24 cellular contexts compared by ENCODE assay signal in genomic region chr21:29359718-29360117, GRCh38.
DNase-seq lines count a peak whose midpoint lies in the region; ATAC-seq, FAIRE-seq and TF ChIP-seq lines count a peak whose summit lies in the region.
"Had no signal": no experiment of that assay in that cellular context is flagged by ENCODE, and none has a peak within 500 bp of the region (broad histone marks: within the 10 kb centered on the region; RNA-seq: fewer than 3 reads in every experiment).

No MANE protein-coding gene starts in this region.

- H3K27ac Mint-ChIP-seq in MCF 10A (ENCODE audit: low read depth, unreplicated experiment) (peak overlapping the region; percentile 44), astrocyte (ENCODE audit: unreplicated experiment) (no peak overlapping the region), glutamatergic neuron (ENCODE audit: unreplicated experiment) (no peak overlapping the region)
- H3K27ac Mint-ChIP-seq: CD4-positive, alpha-beta memory T cell had no signal

- no peak overlapping the region for H3K4me3 ChIP-seq in breast epithelium
- H3K4me3 ChIP-seq in astrocyte (ENCODE audit: insufficient read depth, low read depth, low read length) = no peak overlapping the region
- no peak overlapping the region for H3K4me3 ChIP-seq in keratinocyte (ENCODE audit: control insufficient read depth in 2 of 3, extremely low read depth in 1 of 3, insufficient read depth in 2 of 3, low read depth in 1 of 3, low read length in 3 of 3)
- H3K4me3 ChIP-seq: BLaER1 treated with 17β-estradiol and CSF1 and Interleukin-3, amounts not matched to agents 10 nM and 100 nM; MG63 had no signal

- H4K20me1 ChIP-seq in astrocyte (ENCODE audit: insufficient read depth, low read length) = no peaks in the 10 kb centered on the region
- no peaks in the 10 kb centered on the region for H4K20me1 ChIP-seq in keratinocyte (ENCODE audit: control insufficient read depth, extremely low read depth, insufficient read depth, low read length)

- POLR2A ChIA-PET in MCF 10A (lab: Yijun Ruan, JAX) = interaction anchor here (0.7 to 1.5 kb wide), 3 partner anchors 59 to 286 kb away, joined by 3 to 4 read pairs (median 4); partner anchors contain the start of gene CCT8

- DNase-seq in MCF 10A (ENCODE audit: unreplicated experiment) = no peak
- no peak for DNase-seq in breast epithelium (ENCODE audit: low spot score in 2 of 2)
- DNase-seq in astrocyte (ENCODE audit: low read depth) = no peak
- DNase-seq in keratinocyte (ENCODE audit: low read depth, low spot score) = no peak
- DNase-seq in glutamatergic neuron = no peak
- no peak for DNase-seq in NK-92 (lab: John Stamatoyannopoulos, UW; ENCODE audit: unreplicated experiment)
- no peak for DNase-seq in OCI-M1 (lab: John Stamatoyannopoulos, UW)
- DNase-seq: Caco-2; CD4-positive, alpha-beta memory T cell; DMS 273 treated with DMSO at 0.1 percent for 48 hours; DND-41; Karpas-422; MG63; NCI-H1417 treated with DMSO at 0.1 percent for 48 hours; NCI-H187 treated with DMSO at 0.1 percent for 48 hours; NCI-H2107; NCI-H446 treated with DMSO at 0.1 percent for 48 hours; NCI-H526 treated with DMSO at 0.1 percent for 48 hours had no signal

- no TSS peak for BruUV-seq in MCF 10A (replicated peaks; lab: Mats Ljungman, UMichigan)

- H3K36me3 Mint-ChIP-seq in MCF 10A (ENCODE audit: insufficient read depth, unreplicated experiment) (peaks cover 15% of the 10 kb centered on the region), astrocyte (ENCODE audit: low read depth, unreplicated experiment) (peaks cover 15% of the 10 kb centered on the region), glutamatergic neuron (ENCODE audit: unreplicated experiment) (peaks cover 8% of the 10 kb centered on the region)

- peaks cover 4% of the 10 kb centered on the region for H3K79me2 ChIP-seq in astrocyte (ENCODE audit: insufficient read depth, low read length)
- H3K79me2 ChIP-seq in keratinocyte (ENCODE audit: control insufficient read depth, insufficient read depth, low read length) = no peaks in the 10 kb centered on the region

- dilution Hi-C loops in keratinocyte (cut with MboI; ENCODE audit: extremely low pct_ligation_motif_present, low sequenced_read_pairs) = no loop called here

- TF ChIP-seq CTCF in MCF 10A (IDR thresholded peaks at IDR 0.05; ENCODE audit: unreplicated experiment) = no peak
- TF ChIP-seq CTCF in breast epithelium (IDR thresholded peaks at IDR 0.05) = no peak
- TF ChIP-seq CTCF in astrocyte (IDR thresholded peaks at IDR 0.05; ENCODE audit: insufficient read depth, low read depth, low read length) = no peak
- no peak for TF ChIP-seq CTCF in keratinocyte (optimal IDR thresholded peaks at IDR 0.05 in 1 of 3, IDR thresholded peaks at IDR 0.05 in 1 of 3, conservative IDR thresholded peaks at IDR 0.05 in 1 of 3; ENCODE audit: extremely low read depth in 1 of 3, insufficient read depth in 2 of 3, low read length in 3 of 3)
- TF ChIP-seq CTCF in glutamatergic neuron (IDR thresholded peaks at IDR 0.05; ENCODE audit: partially characterized antibody, unreplicated experiment) = no peak

- CTCF ChIA-PET in MCF 10A (lab: Yijun Ruan, JAX) = interaction anchor here (0.6 to 3.5 kb wide), 7 partner anchors 10 to 357 kb away, joined by 3 to 34 read pairs (median 4); no protein-coding TSS in a partner anchor

- no peak for TF ChIP-seq POLR2A in breast epithelium (IDR thresholded peaks at IDR 0.05)

- H3K27ac ChIP-seq in breast epithelium = no peak overlapping the region
- H3K27ac ChIP-seq in astrocyte (ENCODE audit: low read depth, low read length) = peak overlapping the region; percentile 11
- no peak overlapping the region for H3K27ac ChIP-seq in keratinocyte (ENCODE audit: control insufficient read depth, insufficient read depth, low read length)
- H3K27ac ChIP-seq: 22Rv1; BLaER1 treated with 17β-estradiol and CSF1 and Interleukin-3, amounts not matched to agents 10 nM and 100 nM had no signal

- intact Hi-C loops in MCF 10A (cut with micrococcal nuclease) = loop anchor here (2.0 kb wide), 1 partner anchor 75 kb away; no protein-coding TSS in a partner anchor
- intact Hi-C loops in breast epithelium (cut with DNase I; ENCODE audit: low total_unique reads) = no loop called here

- no peak for FAIRE-seq in astrocyte (lab: Jason Lieb, UNC)
- peak; percentile 39 for FAIRE-seq in keratinocyte (lab: Jason Lieb, UNC)
- FAIRE-seq: GM12891, H1 had no signal

- H3K9me3 Mint-ChIP-seq in MCF 10A (ENCODE audit: unreplicated experiment) = peaks cover 4% of the 10 kb centered on the region
- H3K9me3 Mint-ChIP-seq in astrocyte (ENCODE audit: unreplicated experiment) = peaks cover under 1% of the 10 kb centered on the region
- H3K9me3 Mint-ChIP-seq in glutamatergic neuron (ENCODE audit: unreplicated experiment) = peaks cover under 1% of the 10 kb centered on the region

- H3K9me3 ChIP-seq in breast epithelium (no peaks in the 10 kb centered on the region), astrocyte (ENCODE audit: insufficient read depth, low read depth, low read length) (no peaks in the 10 kb centered on the region), keratinocyte (ENCODE audit: control insufficient read depth, low read depth, low read length) (no peaks in the 10 kb centered on the region)

- peaks cover 6% of the 10 kb centered on the region for H3K4me1 Mint-ChIP-seq in MCF 10A (ENCODE audit: insufficient read depth, unreplicated experiment)
- no peaks in the 10 kb centered on the region for H3K4me1 Mint-ChIP-seq in astrocyte (ENCODE audit: low read depth, unreplicated experiment)
- peaks cover 5% of the 10 kb centered on the region for H3K4me1 Mint-ChIP-seq in glutamatergic neuron (ENCODE audit: low read depth, unreplicated experiment)

- H3K4me3 Mint-ChIP-seq in MCF 10A (ENCODE audit: unreplicated experiment) = no peak overlapping the region
- H3K4me3 Mint-ChIP-seq in astrocyte (ENCODE audit: unreplicated experiment) = no peak overlapping the region
- H3K4me3 Mint-ChIP-seq in glutamatergic neuron (ENCODE audit: unreplicated experiment) = no peak overlapping the region
- H3K4me3 Mint-ChIP-seq: CD4-positive, alpha-beta memory T cell had no signal

- no peak for ATAC-seq in HG03521 (IDR thresholded peaks at IDR 0.05; ENCODE audit: unreplicated experiment)
- ATAC-seq: SK-N-SH treated with all-trans-retinoic acid at 6 μM for 48 hours had no signal

- no peaks in the 10 kb centered on the region for H3K27me3 Mint-ChIP-seq in MCF 10A (ENCODE audit: insufficient read depth, unreplicated experiment)
- H3K27me3 Mint-ChIP-seq in astrocyte (ENCODE audit: low read depth, unreplicated experiment) = no peaks in the 10 kb centered on the region
- no peaks in the 10 kb centered on the region for H3K27me3 Mint-ChIP-seq in glutamatergic neuron (ENCODE audit: unreplicated experiment)
- H3K27me3 Mint-ChIP-seq: CD4-positive, alpha-beta memory T cell had no signal

- H3K9me1 ChIP-seq in keratinocyte (ENCODE audit: control insufficient read depth, extremely low read depth, insufficient read depth, low read length) = no peaks in the 10 kb centered on the region

- no peak overlapping the region for H2AFZ ChIP-seq in astrocyte (ENCODE audit: low read depth, low read length)
- H2AFZ ChIP-seq in keratinocyte (ENCODE audit: control insufficient read depth, low read length) = no peak overlapping the region

- H3K27me3 ChIP-seq in breast epithelium (no peaks in the 10 kb centered on the region), astrocyte (ENCODE audit: insufficient read depth, low read length) (no peaks in the 10 kb centered on the region), keratinocyte (ENCODE audit: control insufficient read depth, extremely low read depth, insufficient read depth, low read length) (no peaks in the 10 kb centered on the region)
- H3K27me3 ChIP-seq: BLaER1 treated with 17β-estradiol and CSF1 and Interleukin-3, amounts not matched to agents 10 nM and 100 nM; MG63 had no signal

- H3K4me1 ChIP-seq in breast epithelium (no peaks in the 10 kb centered on the region), astrocyte (ENCODE audit: insufficient read depth, low read length) (peaks cover 18% of the 10 kb centered on the region), keratinocyte (ENCODE audit: control insufficient read depth, extremely low read depth, insufficient read depth, low read length) (no peaks in the 10 kb centered on the region)

- no peak overlapping the region for H3K9ac ChIP-seq in astrocyte (ENCODE audit: low read length)
- H3K9ac ChIP-seq in keratinocyte (ENCODE audit: control insufficient read depth, extremely low read depth, insufficient read depth, low read length) = no peak overlapping the region
- H3K9ac ChIP-seq: BLaER1 treated with 17β-estradiol and CSF1 and Interleukin-3, amounts not matched to agents 10 nM and 100 nM had no signal

- H3K36me3 ChIP-seq in breast epithelium (no peaks in the 10 kb centered on the region), astrocyte (ENCODE audit: insufficient read depth, low read length) (peaks cover 12% of the 10 kb centered on the region), keratinocyte (ENCODE audit: control insufficient read depth in 2 of 2, extremely low read depth in 1 of 2, insufficient read depth in 2 of 2, low read length in 2 of 2) (peaks cover 6 to 8% of the 10 kb centered on the region in 2 experiments)

- peak overlapping the region; percentile 20 for H3K4me2 ChIP-seq in astrocyte (ENCODE audit: low read length)
- no peak overlapping the region for H3K4me2 ChIP-seq in keratinocyte (ENCODE audit: control insufficient read depth, extremely low read depth, insufficient read depth, low read depth, low read length)
- H3K4me2 ChIP-seq: BLaER1 treated with 17β-estradiol and CSF1 and Interleukin-3, amounts not matched to agents 10 nM and 100 nM had no signal
